9 cellular contexts compared by ENCODE assay signal in the genomic region with DNA sequence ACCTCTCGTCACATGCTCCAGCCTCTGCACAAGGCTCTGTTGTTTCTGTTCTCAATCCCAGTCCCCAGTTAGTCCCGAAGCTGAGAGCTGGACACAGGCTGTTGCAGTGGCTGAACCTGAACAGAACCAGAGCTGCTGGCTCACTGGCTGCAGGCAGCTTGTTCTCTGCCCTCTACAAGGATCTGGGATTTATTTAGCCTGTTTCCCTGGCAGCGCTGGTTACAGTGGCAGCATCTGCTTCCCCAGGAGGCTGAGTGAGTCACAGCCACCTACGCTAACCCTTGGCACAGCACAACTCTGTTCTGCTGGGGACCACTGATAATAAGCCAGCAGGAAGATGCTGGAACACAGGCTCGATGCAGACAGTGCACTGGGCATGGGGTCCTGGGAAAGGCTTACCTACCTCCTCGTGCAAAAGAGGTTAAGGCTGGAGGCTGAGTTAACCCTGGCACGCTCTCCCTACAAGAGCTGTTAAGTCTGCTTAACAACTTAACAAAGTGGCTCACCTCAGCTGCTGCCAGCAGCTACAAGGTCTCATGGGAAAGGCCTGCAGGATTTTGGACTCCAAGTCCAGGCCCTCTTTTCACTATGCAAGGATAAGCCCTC.
DNase-seq lines count a peak whose midpoint lies in the region; ATAC-seq and TF ChIP-seq lines count a peak whose summit lies in the region.
"Had no signal": no experiment of that assay in that cellular context is flagged by ENCODE, and none has a peak within 500 bp of the region (broad histone marks: within the 10 kb centered on the region; RNA-seq: fewer than 3 reads in every experiment).

No MANE protein-coding gene starts in this region.

- TF ChIP-seq CTCF in left lung (IDR thresholded peaks at IDR 0.05): no peak

- H3K4me3 ChIP-seq in left lung: no peak overlapping the region

- H3K27me3 ChIP-seq in left lung: no peaks in the 10 kb centered on the region

- intact Hi-C loops in left lung (cut with DNase I): no loop called here

- no peaks in the 10 kb centered on the region for H3K9me3 ChIP-seq in left lung

- no peaks in the 10 kb centered on the region for H3K4me1 ChIP-seq in left lung

- H3K27ac ChIP-seq in caudate nucleus (ENCODE audit: low read depth, low read length) (peak overlapping the region; percentile 75), left lung (no peak overlapping the region)

- H3K36me3 ChIP-seq in left lung: no peaks in the 10 kb centered on the region

- peak; percentile 95 for DNase-seq in AG08395 (ENCODE audit: low spot score)
- peak; percentile 87 for DNase-seq in LHCN-M2 (ENCODE audit: low read depth)
- peak in 54 of 61 donors; percentile 7 to 90 (median 57) for DNase-seq in caudate nucleus (lab: John Stamatoyannopoulos, UW)
- DNase-seq in left lung: no peak
- DNase-seq in GM19240 (ENCODE audit: insufficient read length, low spot score): no peak
- DNase-seq in NCI-H526 (lab: John Stamatoyannopoulos, UW): no peak
- no peak for DNase-seq in NOMO-1 treated with dmso at 0.1 percent for 144 hours (lab: John Stamatoyannopoulos, UW; ENCODE audit: unreplicated experiment)
- DNase-seq in HuH-7 (ENCODE audit: low spot score): no peak
- DNase-seq: MV-4-11 had no signal

- peak; percentile 86 for ATAC-seq in left lung

Comparison
In these comparisons a context has a peak if more than half of its experiments do, and no peak if none do; other contexts are left out.
1. DNase-seq: peak in AG08395 (single experiment), LHCN-M2 (single experiment) and caudate nucleus (54 of 61); none in left lung (0 of 2), GM19240 (single experiment), NCI-H526 (0 of 2), NOMO-1 treated with dmso at 0.1 percent for 144 hours (single experiment) and HuH-7 (single experiment).